ENCODE assay signal across 2 cellular contexts in the genomic region with DNA sequence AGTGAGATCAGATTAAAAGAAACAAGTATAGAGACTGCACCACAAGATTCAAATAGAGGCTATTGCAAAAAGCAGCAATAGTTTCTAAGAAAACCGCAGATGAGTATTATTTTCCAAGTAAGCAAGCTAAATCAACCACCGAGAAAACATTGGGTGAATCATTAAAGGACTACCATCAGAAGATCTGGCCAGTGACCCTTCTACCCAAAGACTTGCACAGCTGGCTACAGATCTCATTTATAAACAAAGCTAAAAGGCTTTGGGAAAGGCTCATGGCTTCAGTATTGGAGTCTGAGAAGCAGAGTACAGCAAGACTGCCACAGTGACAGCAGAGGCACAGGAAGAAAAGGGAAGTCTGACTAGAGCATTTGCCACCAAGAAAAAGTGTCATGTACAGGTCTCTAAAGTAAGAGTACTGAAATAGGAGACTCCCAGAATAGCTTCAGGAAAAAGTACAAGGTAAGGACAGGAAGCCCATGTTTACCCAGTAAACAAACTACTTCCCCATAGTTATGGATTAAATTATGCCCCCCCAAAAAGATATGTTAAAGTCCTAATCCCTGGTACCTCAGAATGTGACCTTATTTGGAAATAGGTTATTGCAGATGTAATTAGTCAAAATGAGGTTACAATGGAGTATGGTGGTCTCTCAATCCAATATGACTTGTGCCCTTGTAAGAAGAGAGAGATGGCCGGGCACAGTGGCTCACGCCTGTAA.
TF ChIP-seq lines count a peak whose summit lies in the region.

No MANE protein-coding gene starts in this region.

TF ChIP-seq in IMR-90, 13 proteins besides CTCF, POLR2A, EP300 and RAD21:
- TF ChIP-seq CHD1 (IDR thresholded peaks at IDR 0.05; ENCODE audit: low read depth, low read length) (no peak), BHLHE40 (IDR thresholded peaks at IDR 0.05; ENCODE audit: low read depth, low read length) (no peak), RFX5 (IDR thresholded peaks at IDR 0.05; ENCODE audit: low read depth, low read length) (no peak), ELK1 (IDR thresholded peaks at IDR 0.05; ENCODE audit: borderline replicate concordance, low read depth, low read length) (no peak), MAZ (IDR thresholded peaks at IDR 0.05; ENCODE audit: borderline replicate concordance, low read depth, low read length) (no peak), SMC3 (IDR thresholded peaks at IDR 0.05; ENCODE audit: low read depth, low read length) (no peak), MAFK (IDR thresholded peaks at IDR 0.05; ENCODE audit: low read depth, low read length) (no peak), MXI1 (IDR thresholded peaks at IDR 0.05; ENCODE audit: borderline replicate concordance, low read depth, low read length) (no peak), FOS (IDR thresholded peaks at IDR 0.05; ENCODE audit: low read depth, low read length) (no peak), NFE2L2 (IDR thresholded peaks at IDR 0.05; ENCODE audit: low read depth, low read length) (no peak), RCOR1 (IDR thresholded peaks at IDR 0.05; ENCODE audit: insufficient replicate concordance, low read length) (no peak), CEBPB (IDR thresholded peaks at IDR 0.05; ENCODE audit: low read depth, low read length) (no peak)
- TF ChIP-seq, protein P1, sequence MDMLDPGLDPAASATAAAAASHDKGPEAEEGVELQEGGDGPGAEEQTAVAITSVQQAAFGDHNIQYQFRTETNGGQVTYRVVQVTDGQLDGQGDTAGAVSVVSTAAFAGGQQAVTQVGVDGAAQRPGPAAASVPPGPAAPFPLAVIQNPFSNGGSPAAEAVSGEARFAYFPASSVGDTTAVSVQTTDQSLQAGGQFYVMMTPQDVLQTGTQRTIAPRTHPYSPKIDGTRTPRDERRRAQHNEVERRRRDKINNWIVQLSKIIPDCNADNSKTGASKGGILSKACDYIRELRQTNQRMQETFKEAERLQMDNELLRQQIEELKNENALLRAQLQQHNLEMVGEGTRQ (IDR thresholded peaks at IDR 0.05; ENCODE audit: low read depth, low read length) = no peak
TF ChIP-seq in IMR-90: peak in this region for 0.

TF ChIP-seq in HepG2, 621 proteins besides CTCF, POLR2A, EP300 and RAD21 (continues in another document):
- TF ChIP-seq ZNF792 (CRISPR knock-in tag; IDR thresholded peaks at IDR 0.05) (no peak), PBX3 (CRISPR knock-in tag; IDR thresholded peaks at IDR 0.05; ENCODE audit: borderline replicate concordance) (no peak), SMYD3 (CRISPR knock-in tag; IDR thresholded peaks at IDR 0.05) (no peak), ZBTB40 (IDR thresholded peaks at IDR 0.05) (no peak), ZBTB40 (CRISPR knock-in tag; IDR thresholded peaks at IDR 0.05) (no peak; the same call in 1 of the 2 replicates), HNF4A (CRISPR knock-in tag; IDR thresholded peaks at IDR 0.05) (peak; percentile 60), ATF1 (CRISPR knock-in tag; IDR thresholded peaks at IDR 0.05) (no peak), FOXA3 (CRISPR knock-in tag; IDR thresholded peaks at IDR 0.05) (peak; percentile 90), ZNF598 (CRISPR knock-in tag; IDR thresholded peaks at IDR 0.05; ENCODE audit: borderline replicate concordance) (no peak), ZBTB46 (CRISPR knock-in tag; IDR thresholded peaks at IDR 0.05; ENCODE audit: borderline replicate concordance) (no peak), MED1 (CRISPR knock-in tag; IDR thresholded peaks at IDR 0.05) (peak; percentile 55; the same call in 1 of the 2 replicates), ZNF343 (CRISPR knock-in tag; IDR thresholded peaks at IDR 0.05) (no peak), HES4 (CRISPR knock-in tag; IDR thresholded peaks at IDR 0.05; ENCODE audit: borderline replicate concordance) (no peak), KAT2B (IDR thresholded peaks at IDR 0.05; ENCODE audit: borderline replicate concordance, low read depth, low read length) (no peak)
- TF ChIP-seq, protein P2, sequence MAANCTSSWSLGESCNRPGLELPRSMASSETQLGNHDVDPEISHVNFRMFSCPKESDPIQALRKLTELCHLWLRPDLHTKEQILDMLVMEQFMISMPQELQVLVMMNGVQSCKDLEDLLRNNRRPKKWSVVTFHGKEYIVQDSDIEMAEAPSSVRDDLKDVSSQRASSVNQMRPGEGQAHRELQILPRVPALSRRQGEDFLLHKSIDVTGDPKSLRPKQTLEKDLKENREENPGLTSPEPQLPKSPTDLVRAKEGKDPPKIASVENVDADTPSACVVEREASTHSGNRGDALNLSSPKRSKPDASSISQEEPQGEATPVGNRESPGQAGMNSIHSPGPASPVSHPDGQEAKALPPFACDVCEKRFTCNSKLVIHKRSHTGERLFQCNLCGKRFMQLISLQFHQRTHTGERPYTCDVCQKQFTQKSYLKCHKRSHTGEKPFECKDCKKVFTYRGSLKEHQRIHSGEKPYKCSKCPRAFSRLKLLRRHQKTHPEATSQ (CRISPR knock-in tag; IDR thresholded peaks at IDR 0.05; ENCODE audit: borderline replicate concordance) = no peak; the same call in 1 of the 2 replicates
- TF ChIP-seq, protein P3, sequence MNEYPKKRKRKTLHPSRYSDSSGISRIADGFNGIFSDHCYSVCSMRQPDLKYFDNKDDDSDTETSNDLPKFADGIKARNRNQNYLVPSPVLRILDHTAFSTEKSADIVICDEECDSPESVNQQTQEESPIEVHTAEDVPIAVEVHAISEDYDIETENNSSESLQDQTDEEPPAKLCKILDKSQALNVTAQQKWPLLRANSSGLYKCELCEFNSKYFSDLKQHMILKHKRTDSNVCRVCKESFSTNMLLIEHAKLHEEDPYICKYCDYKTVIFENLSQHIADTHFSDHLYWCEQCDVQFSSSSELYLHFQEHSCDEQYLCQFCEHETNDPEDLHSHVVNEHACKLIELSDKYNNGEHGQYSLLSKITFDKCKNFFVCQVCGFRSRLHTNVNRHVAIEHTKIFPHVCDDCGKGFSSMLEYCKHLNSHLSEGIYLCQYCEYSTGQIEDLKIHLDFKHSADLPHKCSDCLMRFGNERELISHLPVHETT (CRISPR knock-in tag; conservative IDR thresholded peaks at IDR 0.05) = no peak
- TF ChIP-seq, protein P4, sequence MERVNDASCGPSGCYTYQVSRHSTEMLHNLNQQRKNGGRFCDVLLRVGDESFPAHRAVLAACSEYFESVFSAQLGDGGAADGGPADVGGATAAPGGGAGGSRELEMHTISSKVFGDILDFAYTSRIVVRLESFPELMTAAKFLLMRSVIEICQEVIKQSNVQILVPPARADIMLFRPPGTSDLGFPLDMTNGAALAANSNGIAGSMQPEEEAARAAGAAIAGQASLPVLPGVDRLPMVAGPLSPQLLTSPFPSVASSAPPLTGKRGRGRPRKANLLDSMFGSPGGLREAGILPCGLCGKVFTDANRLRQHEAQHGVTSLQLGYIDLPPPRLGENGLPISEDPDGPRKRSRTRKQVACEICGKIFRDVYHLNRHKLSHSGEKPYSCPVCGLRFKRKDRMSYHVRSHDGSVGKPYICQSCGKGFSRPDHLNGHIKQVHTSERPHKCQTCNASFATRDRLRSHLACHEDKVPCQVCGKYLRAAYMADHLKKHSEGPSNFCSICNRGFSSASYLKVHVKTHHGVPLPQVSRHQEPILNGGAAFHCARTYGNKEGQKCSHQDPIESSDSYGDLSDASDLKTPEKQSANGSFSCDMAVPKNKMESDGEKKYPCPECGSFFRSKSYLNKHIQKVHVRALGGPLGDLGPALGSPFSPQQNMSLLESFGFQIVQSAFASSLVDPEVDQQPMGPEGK (CRISPR knock-in tag; IDR thresholded peaks at IDR 0.05) = peak; percentile 83
- TF ChIP-seq, protein P5, sequence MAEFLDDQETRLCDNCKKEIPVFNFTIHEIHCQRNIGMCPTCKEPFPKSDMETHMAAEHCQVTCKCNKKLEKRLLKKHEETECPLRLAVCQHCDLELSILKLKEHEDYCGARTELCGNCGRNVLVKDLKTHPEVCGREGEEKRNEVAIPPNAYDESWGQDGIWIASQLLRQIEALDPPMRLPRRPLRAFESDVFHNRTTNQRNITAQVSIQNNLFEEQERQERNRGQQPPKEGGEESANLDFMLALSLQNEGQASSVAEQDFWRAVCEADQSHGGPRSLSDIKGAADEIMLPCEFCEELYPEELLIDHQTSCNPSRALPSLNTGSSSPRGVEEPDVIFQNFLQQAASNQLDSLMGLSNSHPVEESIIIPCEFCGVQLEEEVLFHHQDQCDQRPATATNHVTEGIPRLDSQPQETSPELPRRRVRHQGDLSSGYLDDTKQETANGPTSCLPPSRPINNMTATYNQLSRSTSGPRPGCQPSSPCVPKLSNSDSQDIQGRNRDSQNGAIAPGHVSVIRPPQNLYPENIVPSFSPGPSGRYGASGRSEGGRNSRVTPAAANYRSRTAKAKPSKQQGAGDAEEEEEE (CRISPR knock-in tag; IDR thresholded peaks at IDR 0.05; ENCODE audit: borderline replicate concordance) = no peak
- TF ChIP-seq, protein P6, sequence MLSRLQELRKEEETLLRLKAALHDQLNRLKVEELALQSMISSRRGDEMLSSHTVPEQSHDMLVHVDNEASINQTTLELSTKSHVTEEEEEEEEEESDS (CRISPR knock-in tag; IDR thresholded peaks at IDR 0.05; ENCODE audit: borderline replicate concordance) = no peak
